In the genomic region with DNA sequence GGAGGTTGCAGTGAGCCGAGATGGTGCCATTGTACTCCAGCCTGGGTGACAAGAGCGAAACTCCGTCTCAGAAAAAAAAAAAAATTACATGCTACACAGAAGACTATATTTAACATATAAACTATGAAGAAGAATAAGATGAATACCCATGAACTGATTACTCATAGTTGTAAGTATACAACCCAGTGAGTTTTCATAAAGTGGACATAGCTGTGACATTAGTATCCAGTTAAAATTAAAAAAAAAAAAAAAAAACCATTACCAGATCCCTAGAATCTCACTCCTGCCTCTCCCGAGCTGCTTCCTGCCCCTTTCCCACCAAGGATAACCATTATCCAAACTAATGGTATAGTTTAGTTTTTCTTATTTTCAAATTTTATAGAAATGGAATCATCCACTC, we compare ENCODE assay signal across 24 cellular contexts.
"Had no signal": no experiment of that assay in that cellular context is flagged by ENCODE, and none has a peak within 500 bp of the region (broad histone marks: within the 10 kb centered on the region; RNA-seq: fewer than 3 reads in every experiment).

No MANE protein-coding gene starts in this region.

- H3K27ac ChIP-seq: hepatocyte, neutrophil, parathyroid adenoma, suprapubic skin had no signal

- FAIRE-seq: kidney had no signal

- H3K9ac ChIP-seq: parathyroid adenoma had no signal

- ATAC-seq: gastrocnemius medialis; left lobe of liver; mucosa of descending colon; natural killer cell treated with Interleukin-12 subunit alpha and Interleukin-12 subunit beta and Interleukin-15 and Interleukin-18, amount 100 ng/mL, for 72 hours; sciatic nerve; stimulated activated naive CD8-positive, alpha-beta T cell treated with anti-CD3 and anti-CD28 coated beads, Interleukin-15, amount 100 ng/mL, for 72 hours had no signal

- H3K27me3 ChIP-seq: gastrocnemius medialis, hepatocyte, neutrophil, suprapubic skin had no signal

- H3K4me3 ChIP-seq: gastrocnemius medialis, hepatocyte, mucosa of descending colon, smooth muscle cell, suprapubic skin had no signal

- H3K4me2 ChIP-seq: hepatocyte, smooth muscle cell had no signal

- H3K9me3 ChIP-seq: gastrocnemius medialis, mucosa of descending colon, neutrophil, suprapubic skin had no signal

- H3K36me3 ChIP-seq: gastrocnemius medialis, suprapubic skin had no signal

- DNase-seq: cortex of kidney; effector CD4-positive, alpha-beta T cell; foreskin fibroblast; gastrocnemius medialis; head of caudate nucleus; kidney; mesenchymal stem cell; mucosa of descending colon; naive B cell; stimulated activated CD4-positive, alpha-beta T cell treated with anti-CD3 and anti-CD28 coated beads, Interleukin-12 subunit alpha, Interleukin-12 subunit beta, amount 100 ng/mL, for 4 hours; stimulated activated CD4-positive, alpha-beta T cell treated with anti-CD3 and anti-CD28 coated beads, Interleukin-1b, Interleukin-23, amount 100 ng/mL, for 48 hours; stimulated activated CD4-positive, alpha-beta T cell treated with anti-CD3 and anti-CD28 coated beads, Interleukin-4, amount 100 ng/mL, for 1 hour; stimulated activated CD8-positive, alpha-beta memory T cell treated with anti-CD3 and anti-CD28 coated beads, Interleukin-4, amount 100 ng/mL, for 48 hours; stimulated activated naive CD4-positive, alpha-beta T cell; stimulated activated naive CD8-positive, alpha-beta T cell treated with anti-CD3 and anti-CD28 coated beads, Interleukin-15, amount 100 ng/mL, for 72 hours; trophoblast cell had no signal

- H3K4me1 ChIP-seq: parathyroid adenoma had no signal

- H2AFZ ChIP-seq: hepatocyte, parathyroid adenoma had no signal
